8 cellular contexts compared by ENCODE assay signal in genomic region chr17:45461524-45462327, GRCh38. TPM values are rescaled to one million over a fixed set of nuclear protein-coding genes. Genes with fewer than 3 reads are reported as not detected.
A peak's percentile ranks its signal among the peaks of the same experiment; 100 is the strongest.
DNase-seq lines count a peak whose midpoint lies in the region; ATAC-seq and TF ChIP-seq lines count a peak whose summit lies in the region.
"Not testable (repeated sequence)": the region's sequence is repeated elsewhere in the genome, so short reads cannot be mapped to it uniquely, and the experiment has no call there.

No MANE protein-coding gene starts in this region.

- not testable (repeated sequence) for H3K27me3 Mint-ChIP-seq in IgD-negative memory B cell; activated T-helper 1 cell treated with anti-CD3 and anti-CD28 coated beads, Interleukin-12 subunit alpha, Interleukin-12 subunit beta, Interleukin-2, Interleukin-4 antibody, amounts not matched to agents 30 ng/mL and 10 ng/mL and 1 ng/mL, durations not matched to agents 14 hours and 24 hours and 36 hours (ENCODE audit: insufficient read depth)

- CTCF ChIA-PET in AG04450 (lab: Charles Lee); PC-3 (lab: Charles Lee): not testable (repeated sequence)

- not testable (repeated sequence) for H3K36me3 ChIP-seq in PC-3 (ENCODE audit: low read depth, low read length); gastrocnemius medialis

- not testable (repeated sequence) for H3K9me2 ChIP-seq in PC-3 (replicated peaks; ENCODE audit: low read length)

- POLR2A ChIA-PET in AG04450 (lab: Yijun Ruan, JAX); PC-3 (lab: Charles Lee; ENCODE audit: unreplicated experiment): not testable (repeated sequence)

- not testable (repeated sequence) for H4K20me1 ChIP-seq in PC-3 (ENCODE audit: low read length)

- H2AFZ ChIP-seq in PC-3 (ENCODE audit: low read length), result not testable (repeated sequence)

- H3K4me1 ChIP-seq in PC-3 (ENCODE audit: insufficient read depth, low read length), result peaks cover 16% of the 10 kb centered on the region
- H3K4me1 ChIP-seq in gastrocnemius medialis, result not testable (repeated sequence)

- H3K9ac ChIP-seq in PC-3 (ENCODE audit: low read length), result not testable (repeated sequence)

- in situ Hi-C loops in gastrocnemius medialis (cut with MboI; ENCODE audit: low sequenced_read_pairs in 4 of 4), result not testable (repeated sequence)

- peak overlapping the region in 2 of 4 donors; percentile 61 to 76 for H3K4me3 Mint-ChIP-seq in IgD-negative memory B cell
- not testable (repeated sequence) for H3K4me3 Mint-ChIP-seq in activated T-helper 1 cell treated with anti-CD3 and anti-CD28 coated beads, Interleukin-12 subunit alpha, Interleukin-12 subunit beta, Interleukin-2, Interleukin-4 antibody, amounts not matched to agents 30 ng/mL and 10 ng/mL and 1 ng/mL, durations not matched to agents 14 hours and 24 hours and 36 hours

- H3K27ac Mint-ChIP-seq in IgD-negative memory B cell, result peak overlapping the region in 2 of 3 donors; percentile 65 to 67
- H3K27ac Mint-ChIP-seq in activated T-helper 1 cell treated with anti-CD3 and anti-CD28 coated beads, Interleukin-12 subunit alpha, Interleukin-12 subunit beta, Interleukin-2, Interleukin-4 antibody, amounts not matched to agents 30 ng/mL and 10 ng/mL and 1 ng/mL, durations not matched to agents 14 hours and 24 hours and 36 hours, result peak overlapping the region; percentile 85

- TF ChIP-seq CTCF in AG04450 (IDR thresholded peaks at IDR 0.05; ENCODE audit: low read depth, low read length); PC-3 (conservative IDR thresholded peaks at IDR 0.05; ENCODE audit: low read depth, low read length); gastrocnemius medialis (IDR thresholded peaks at IDR 0.05 in 4 of 5, conservative IDR thresholded peaks at IDR 0.05 in 1 of 5): not testable (repeated sequence)

- H3K27me3 ChIP-seq in AG04450 (ENCODE audit: control insufficient read depth, insufficient read depth, low read length); PC-3 (ENCODE audit: low read length); gastrocnemius medialis: not testable (repeated sequence)

- not testable (repeated sequence) for TF ChIP-seq POLR2A in gastrocnemius medialis (IDR thresholded peaks at IDR 0.05)

- H3K9me3 ChIP-seq in AG04450 (ENCODE audit: control insufficient read depth, insufficient read depth, low read length); PC-3 (ENCODE audit: low read length); gastrocnemius medialis: not testable (repeated sequence)

- not testable (repeated sequence) for H3K9me3 Mint-ChIP-seq in IgD-negative memory B cell; activated T-helper 1 cell treated with anti-CD3 and anti-CD28 coated beads, Interleukin-12 subunit alpha, Interleukin-12 subunit beta, Interleukin-2, Interleukin-4 antibody, amounts not matched to agents 30 ng/mL and 10 ng/mL and 1 ng/mL, durations not matched to agents 14 hours and 24 hours and 36 hours

- H3K4me3 ChIP-seq in AG04450 (ENCODE audit: low read depth, low read length); PC-3 (ENCODE audit: low read length); gastrocnemius medialis: not testable (repeated sequence)

- not testable (repeated sequence) for H3K36me3 Mint-ChIP-seq in IgD-negative memory B cell
- peaks cover 10% of the 10 kb centered on the region for H3K36me3 Mint-ChIP-seq in activated T-helper 1 cell treated with anti-CD3 and anti-CD28 coated beads, Interleukin-12 subunit alpha, Interleukin-12 subunit beta, Interleukin-2, Interleukin-4 antibody, amounts not matched to agents 30 ng/mL and 10 ng/mL and 1 ng/mL, durations not matched to agents 14 hours and 24 hours and 36 hours (ENCODE audit: low read depth)

- peaks cover 10 to 14% (median 13%) of the 10 kb centered on the region in 3 donors for H3K4me1 Mint-ChIP-seq in IgD-negative memory B cell
- H3K4me1 Mint-ChIP-seq in activated T-helper 1 cell treated with anti-CD3 and anti-CD28 coated beads, Interleukin-12 subunit alpha, Interleukin-12 subunit beta, Interleukin-2, Interleukin-4 antibody, amounts not matched to agents 30 ng/mL and 10 ng/mL and 1 ng/mL, durations not matched to agents 14 hours and 24 hours and 36 hours (ENCODE audit: low read depth), result peaks cover 11% of the 10 kb centered on the region

- H3F3A ChIP-seq in PC-3 (ENCODE audit: low read length, unreplicated experiment), result not testable (repeated sequence)

- H3K79me2 ChIP-seq in PC-3 (ENCODE audit: low read length), result not testable (repeated sequence)

- H3K4me2 ChIP-seq in PC-3 (ENCODE audit: low read length), result 0 out of 2 replicates have a peak overlapping the region, but pooled peaks have one; percentile 37

- BruUV-seq in PC-3 (replicated peaks; lab: Mats Ljungman, UMichigan), result TSS peak; percentile 14

- intact Hi-C loops in PC-3 (cut with micrococcal nuclease); activated T-helper 1 cell treated with anti-CD3 and anti-CD28 coated beads, Interleukin-12 subunit alpha, Interleukin-12 subunit beta, Interleukin-2, Interleukin-4 antibody, amounts not matched to agents 30 ng/mL and 10 ng/mL and 1 ng/mL, durations not matched to agents 14 hours and 24 hours and 36 hours (cut with micrococcal nuclease); gastrocnemius medialis (cut with DNase I; ENCODE audit: low total_unique reads): not testable (repeated sequence)

- H3K27ac ChIP-seq in AG04450 (ENCODE audit: low read depth, low read length) (peak overlapping the region; percentile 21), PC-3 (ENCODE audit: low read length) (peak overlapping the region; percentile 69)
- not testable (repeated sequence) for H3K27ac ChIP-seq in gastrocnemius medialis

- ATAC-seq in GM18867 (IDR thresholded peaks at IDR 0.05; ENCODE audit: unreplicated experiment), result peak; percentile 72
- ATAC-seq in HG02678 (IDR thresholded peaks at IDR 0.05; ENCODE audit: unreplicated experiment), result peak; percentile 84
- peak; percentile 98 for ATAC-seq in PC-3
- ATAC-seq in gastrocnemius medialis, result peak; percentile 39 to 71

- DNase-seq in AG04450 (ENCODE audit: low read depth, low spot score); gastrocnemius medialis: not testable (repeated sequence)
- DNase-seq in PC-3 (peak; percentile 90), glomerular visceral epithelial cell (ENCODE audit: extremely low spot score) (peak; percentile 21)
- peak; percentile 31 for DNase-seq in activated T-helper 1 cell treated with anti-CD3 and anti-CD28 coated beads, Interleukin-12 subunit alpha, Interleukin-12 subunit beta, Interleukin-2, Interleukin-4 antibody, amounts not matched to agents 30 ng/mL and 10 ng/mL and 1 ng/mL, durations not matched to agents 14 hours and 24 hours and 36 hours (ENCODE audit: low spot score)

RNA-seq across cellular contexts. Expression of gene PLEKHM1, which starts 28.8 kb away (rescaled TPM):
- polyA plus RNA-seq in AG04450 (2011; rRNA removed), result 18.2 and 18.4 TPM in 2 replicates
- polyA minus RNA-seq in AG04450 (2011; rRNA and poly(A)+ RNA removed), result 58.5 and 79.9 TPM in 2 replicates
- 15.8 TPM for polyA plus RNA-seq in IgD-negative memory B cell
- 15.8 and 20.8 TPM in 2 replicates for total RNA-seq in PC-3 (2014; rRNA removed)
- 35.6 and 42.6 TPM in 2 replicates for total RNA-seq in activated T-helper 1 cell treated with anti-CD3 and anti-CD28 coated beads, Interleukin-12 subunit alpha, Interleukin-12 subunit beta, Interleukin-2, Interleukin-4 antibody, amounts not matched to agents 30 ng/mL and 10 ng/mL and 1 ng/mL, durations not matched to agents 14 hours and 24 hours and 36 hours
- total RNA-seq in gastrocnemius medialis, result 10 to 100 TPM; 27.5 to 86.8 (median 31.3) TPM

RNA-seq across cellular contexts. Expression of gene ARHGAP27, which starts 29.1 kb away (rescaled TPM):
- polyA plus RNA-seq in AG04450 (2011; rRNA removed), result 0.48 and 0.64 TPM in 2 replicates
- polyA minus RNA-seq in AG04450 (2011; rRNA and poly(A)+ RNA removed), result 0.70 and 0.74 TPM in 2 replicates
- 65.3 TPM for polyA plus RNA-seq in IgD-negative memory B cell
- 119 and 134 TPM in 2 replicates for total RNA-seq in PC-3 (2014; rRNA removed)
- 47.9 and 59.1 TPM in 2 replicates for total RNA-seq in activated T-helper 1 cell treated with anti-CD3 and anti-CD28 coated beads, Interleukin-12 subunit alpha, Interleukin-12 subunit beta, Interleukin-2, Interleukin-4 antibody, amounts not matched to agents 30 ng/mL and 10 ng/mL and 1 ng/mL, durations not matched to agents 14 hours and 24 hours and 36 hours
- 1 to 10 TPM; 4.2 to 6.0 (median 5.1) TPM for total RNA-seq in gastrocnemius medialis
